Comparison of ENCODE assay signal across 1 cellular context in genomic region chr2:165953655-165954606, GRCh38.
A peak's percentile ranks its signal among the peaks of the same experiment; 100 is the strongest.
TF ChIP-seq lines count a peak whose summit lies in the region.

Gene TTC21B, minus strand, starts transcription at chr2:165953776. Its CDS starts 71 bp downstream, at chr2:165953705.

TF ChIP-seq in HepG2, 621 proteins besides CTCF, POLR2A, EP300 and RAD21 (continued from another document and continues in another):
- TF ChIP-seq, protein P1, sequence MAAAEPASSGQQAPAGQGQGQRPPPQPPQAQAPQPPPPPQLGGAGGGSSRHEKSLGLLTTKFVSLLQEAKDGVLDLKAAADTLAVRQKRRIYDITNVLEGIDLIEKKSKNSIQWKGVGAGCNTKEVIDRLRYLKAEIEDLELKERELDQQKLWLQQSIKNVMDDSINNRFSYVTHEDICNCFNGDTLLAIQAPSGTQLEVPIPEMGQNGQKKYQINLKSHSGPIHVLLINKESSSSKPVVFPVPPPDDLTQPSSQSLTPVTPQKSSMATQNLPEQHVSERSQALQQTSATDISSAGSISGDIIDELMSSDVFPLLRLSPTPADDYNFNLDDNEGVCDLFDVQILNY (CRISPR knock-in tag; conservative IDR thresholded peaks at IDR 0.05): peak; percentile 96
- TF ChIP-seq MTERF4 (CRISPR knock-in tag; IDR thresholded peaks at IDR 0.05): no peak; the same call in 1 of the 2 replicates
- TF ChIP-seq, protein P2, sequence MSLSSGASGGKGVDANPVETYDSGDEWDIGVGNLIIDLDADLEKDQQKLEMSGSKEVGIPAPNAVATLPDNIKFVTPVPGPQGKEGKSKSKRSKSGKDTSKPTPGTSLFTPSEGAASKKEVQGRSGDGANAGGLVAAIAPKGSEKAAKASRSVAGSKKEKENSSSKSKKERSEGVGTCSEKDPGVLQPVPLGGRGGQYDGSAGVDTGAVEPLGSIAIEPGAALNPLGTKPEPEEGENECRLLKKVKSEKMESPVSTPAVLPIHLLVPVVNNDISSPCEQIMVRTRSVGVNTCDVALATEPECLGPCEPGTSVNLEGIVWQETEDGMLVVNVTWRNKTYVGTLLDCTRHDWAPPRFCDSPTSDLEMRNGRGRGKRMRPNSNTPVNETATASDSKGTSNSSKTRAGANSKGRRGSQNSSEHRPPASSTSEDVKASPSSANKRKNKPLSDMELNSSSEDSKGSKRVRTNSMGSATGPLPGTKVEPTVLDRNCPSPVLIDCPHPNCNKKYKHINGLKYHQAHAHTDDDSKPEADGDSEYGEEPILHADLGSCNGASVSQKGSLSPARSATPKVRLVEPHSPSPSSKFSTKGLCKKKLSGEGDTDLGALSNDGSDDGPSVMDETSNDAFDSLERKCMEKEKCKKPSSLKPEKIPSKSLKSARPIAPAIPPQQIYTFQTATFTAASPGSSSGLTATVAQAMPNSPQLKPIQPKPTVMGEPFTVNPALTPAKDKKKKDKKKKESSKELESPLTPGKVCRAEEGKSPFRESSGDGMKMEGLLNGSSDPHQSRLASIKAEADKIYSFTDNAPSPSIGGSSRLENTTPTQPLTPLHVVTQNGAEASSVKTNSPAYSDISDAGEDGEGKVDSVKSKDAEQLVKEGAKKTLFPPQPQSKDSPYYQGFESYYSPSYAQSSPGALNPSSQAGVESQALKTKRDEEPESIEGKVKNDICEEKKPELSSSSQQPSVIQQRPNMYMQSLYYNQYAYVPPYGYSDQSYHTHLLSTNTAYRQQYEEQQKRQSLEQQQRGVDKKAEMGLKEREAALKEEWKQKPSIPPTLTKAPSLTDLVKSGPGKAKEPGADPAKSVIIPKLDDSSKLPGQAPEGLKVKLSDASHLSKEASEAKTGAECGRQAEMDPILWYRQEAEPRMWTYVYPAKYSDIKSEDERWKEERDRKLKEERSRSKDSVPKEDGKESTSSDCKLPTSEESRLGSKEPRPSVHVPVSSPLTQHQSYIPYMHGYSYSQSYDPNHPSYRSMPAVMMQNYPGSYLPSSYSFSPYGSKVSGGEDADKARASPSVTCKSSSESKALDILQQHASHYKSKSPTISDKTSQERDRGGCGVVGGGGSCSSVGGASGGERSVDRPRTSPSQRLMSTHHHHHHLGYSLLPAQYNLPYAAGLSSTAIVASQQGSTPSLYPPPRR (CRISPR knock-in tag; IDR thresholded peaks at IDR 0.05; ENCODE audit: borderline replicate concordance): peak; percentile 78
- TF ChIP-seq, protein P3, sequence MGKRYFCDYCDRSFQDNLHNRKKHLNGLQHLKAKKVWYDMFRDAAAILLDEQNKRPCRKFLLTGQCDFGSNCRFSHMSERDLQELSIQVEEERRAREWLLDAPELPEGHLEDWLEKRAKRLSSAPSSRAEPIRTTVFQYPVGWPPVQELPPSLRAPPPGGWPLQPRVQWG (CRISPR knock-in tag; IDR thresholded peaks at IDR 0.05; ENCODE audit: borderline replicate concordance, low read depth): no peak
- TF ChIP-seq AKAP8 (CRISPR knock-in tag; IDR thresholded peaks at IDR 0.05): peak; percentile 81
- TF ChIP-seq SMAD1 (CRISPR knock-in tag; IDR thresholded peaks at IDR 0.05; ENCODE audit: borderline replicate concordance, low read depth): peak; percentile 92
- TF ChIP-seq, protein P4, sequence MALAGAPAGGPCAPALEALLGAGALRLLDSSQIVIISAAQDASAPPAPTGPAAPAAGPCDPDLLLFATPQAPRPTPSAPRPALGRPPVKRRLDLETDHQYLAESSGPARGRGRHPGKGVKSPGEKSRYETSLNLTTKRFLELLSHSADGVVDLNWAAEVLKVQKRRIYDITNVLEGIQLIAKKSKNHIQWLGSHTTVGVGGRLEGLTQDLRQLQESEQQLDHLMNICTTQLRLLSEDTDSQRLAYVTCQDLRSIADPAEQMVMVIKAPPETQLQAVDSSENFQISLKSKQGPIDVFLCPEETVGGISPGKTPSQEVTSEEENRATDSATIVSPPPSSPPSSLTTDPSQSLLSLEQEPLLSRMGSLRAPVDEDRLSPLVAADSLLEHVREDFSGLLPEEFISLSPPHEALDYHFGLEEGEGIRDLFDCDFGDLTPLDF (CRISPR knock-in tag; IDR thresholded peaks at IDR 0.05): peak; percentile 94
- no peak for TF ChIP-seq ZNF678 (CRISPR knock-in tag; IDR thresholded peaks at IDR 0.05)
- peak; percentile 74 for TF ChIP-seq HMGXB3 (CRISPR knock-in tag; IDR thresholded peaks at IDR 0.05; ENCODE audit: borderline replicate concordance)
- no peak for TF ChIP-seq PAX8 (CRISPR knock-in tag; IDR thresholded peaks at IDR 0.05; ENCODE audit: borderline replicate concordance)
- TF ChIP-seq HOXA9 (CRISPR knock-in tag; IDR thresholded peaks at IDR 0.05; ENCODE audit: borderline replicate concordance): peak; percentile 37; the same call in 1 of the 2 replicates
- TF ChIP-seq ZFY (CRISPR knock-in tag; IDR thresholded peaks at IDR 0.05): peak; percentile 94
- TF ChIP-seq, protein P5, sequence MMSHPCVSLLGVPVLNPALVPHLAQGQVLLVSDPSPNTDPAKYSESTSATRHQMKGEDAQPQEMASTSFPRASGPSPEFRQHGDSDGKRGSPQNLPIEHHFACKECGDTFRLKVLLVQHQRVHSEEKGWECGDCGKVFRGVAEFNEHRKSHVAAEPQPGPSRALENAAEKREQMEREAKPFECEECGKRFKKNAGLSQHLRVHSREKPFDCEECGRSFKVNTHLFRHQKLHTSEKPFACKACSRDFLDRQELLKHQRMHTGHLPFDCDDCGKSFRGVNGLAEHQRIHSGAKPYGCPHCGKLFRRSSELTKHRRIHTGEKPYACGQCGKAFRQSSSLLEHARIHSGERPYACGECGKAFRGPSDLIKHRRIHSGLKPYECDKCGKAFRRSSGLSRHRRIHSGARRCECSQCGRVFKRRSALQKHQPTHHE (CRISPR knock-in tag; IDR thresholded peaks at IDR 0.05; ENCODE audit: borderline replicate concordance): no peak; the same call in 1 of the 2 replicates
- no peak for TF ChIP-seq ZBTB1 (CRISPR knock-in tag; IDR thresholded peaks at IDR 0.05; ENCODE audit: borderline replicate concordance)
- 0 out of 2 replicates have a peak, but pooled peaks have one; percentile 31 for TF ChIP-seq STAT5B (CRISPR knock-in tag; IDR thresholded peaks at IDR 0.05)
- TF ChIP-seq, protein P6, sequence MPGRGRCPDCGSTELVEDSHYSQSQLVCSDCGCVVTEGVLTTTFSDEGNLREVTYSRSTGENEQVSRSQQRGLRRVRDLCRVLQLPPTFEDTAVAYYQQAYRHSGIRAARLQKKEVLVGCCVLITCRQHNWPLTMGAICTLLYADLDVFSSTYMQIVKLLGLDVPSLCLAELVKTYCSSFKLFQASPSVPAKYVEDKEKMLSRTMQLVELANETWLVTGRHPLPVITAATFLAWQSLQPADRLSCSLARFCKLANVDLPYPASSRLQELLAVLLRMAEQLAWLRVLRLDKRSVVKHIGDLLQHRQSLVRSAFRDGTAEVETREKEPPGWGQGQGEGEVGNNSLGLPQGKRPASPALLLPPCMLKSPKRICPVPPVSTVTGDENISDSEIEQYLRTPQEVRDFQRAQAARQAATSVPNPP (CRISPR knock-in tag; IDR thresholded peaks at IDR 0.05): peak; percentile 93
- peak; percentile 28; the same call in 1 of the 2 replicates for TF ChIP-seq ETV6 (CRISPR knock-in tag; conservative IDR thresholded peaks at IDR 0.05)
- no peak for TF ChIP-seq ZNF207 (IDR thresholded peaks at IDR 0.05; ENCODE audit: borderline replicate concordance)
- TF ChIP-seq ZIK1 (CRISPR knock-in tag; IDR thresholded peaks at IDR 0.05; ENCODE audit: borderline replicate concordance, low read depth): peak; percentile 77; the same call in 1 of the 2 replicates
- TF ChIP-seq, protein P7, sequence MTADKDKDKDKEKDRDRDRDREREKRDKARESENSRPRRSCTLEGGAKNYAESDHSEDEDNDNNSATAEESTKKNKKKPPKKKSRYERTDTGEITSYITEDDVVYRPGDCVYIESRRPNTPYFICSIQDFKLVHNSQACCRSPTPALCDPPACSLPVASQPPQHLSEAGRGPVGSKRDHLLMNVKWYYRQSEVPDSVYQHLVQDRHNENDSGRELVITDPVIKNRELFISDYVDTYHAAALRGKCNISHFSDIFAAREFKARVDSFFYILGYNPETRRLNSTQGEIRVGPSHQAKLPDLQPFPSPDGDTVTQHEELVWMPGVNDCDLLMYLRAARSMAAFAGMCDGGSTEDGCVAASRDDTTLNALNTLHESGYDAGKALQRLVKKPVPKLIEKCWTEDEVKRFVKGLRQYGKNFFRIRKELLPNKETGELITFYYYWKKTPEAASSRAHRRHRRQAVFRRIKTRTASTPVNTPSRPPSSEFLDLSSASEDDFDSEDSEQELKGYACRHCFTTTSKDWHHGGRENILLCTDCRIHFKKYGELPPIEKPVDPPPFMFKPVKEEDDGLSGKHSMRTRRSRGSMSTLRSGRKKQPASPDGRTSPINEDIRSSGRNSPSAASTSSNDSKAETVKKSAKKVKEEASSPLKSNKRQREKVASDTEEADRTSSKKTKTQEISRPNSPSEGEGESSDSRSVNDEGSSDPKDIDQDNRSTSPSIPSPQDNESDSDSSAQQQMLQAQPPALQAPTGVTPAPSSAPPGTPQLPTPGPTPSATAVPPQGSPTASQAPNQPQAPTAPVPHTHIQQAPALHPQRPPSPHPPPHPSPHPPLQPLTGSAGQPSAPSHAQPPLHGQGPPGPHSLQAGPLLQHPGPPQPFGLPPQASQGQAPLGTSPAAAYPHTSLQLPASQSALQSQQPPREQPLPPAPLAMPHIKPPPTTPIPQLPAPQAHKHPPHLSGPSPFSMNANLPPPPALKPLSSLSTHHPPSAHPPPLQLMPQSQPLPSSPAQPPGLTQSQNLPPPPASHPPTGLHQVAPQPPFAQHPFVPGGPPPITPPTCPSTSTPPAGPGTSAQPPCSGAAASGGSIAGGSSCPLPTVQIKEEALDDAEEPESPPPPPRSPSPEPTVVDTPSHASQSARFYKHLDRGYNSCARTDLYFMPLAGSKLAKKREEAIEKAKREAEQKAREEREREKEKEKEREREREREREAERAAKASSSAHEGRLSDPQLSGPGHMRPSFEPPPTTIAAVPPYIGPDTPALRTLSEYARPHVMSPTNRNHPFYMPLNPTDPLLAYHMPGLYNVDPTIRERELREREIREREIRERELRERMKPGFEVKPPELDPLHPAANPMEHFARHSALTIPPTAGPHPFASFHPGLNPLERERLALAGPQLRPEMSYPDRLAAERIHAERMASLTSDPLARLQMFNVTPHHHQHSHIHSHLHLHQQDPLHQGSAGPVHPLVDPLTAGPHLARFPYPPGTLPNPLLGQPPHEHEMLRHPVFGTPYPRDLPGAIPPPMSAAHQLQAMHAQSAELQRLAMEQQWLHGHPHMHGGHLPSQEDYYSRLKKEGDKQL (CRISPR knock-in tag; IDR thresholded peaks at IDR 0.05; ENCODE audit: low read depth): no peak
- TF ChIP-seq ZNF790 (CRISPR knock-in tag; IDR thresholded peaks at IDR 0.05; ENCODE audit: borderline replicate concordance): peak; percentile 96
- TF ChIP-seq, protein P8, sequence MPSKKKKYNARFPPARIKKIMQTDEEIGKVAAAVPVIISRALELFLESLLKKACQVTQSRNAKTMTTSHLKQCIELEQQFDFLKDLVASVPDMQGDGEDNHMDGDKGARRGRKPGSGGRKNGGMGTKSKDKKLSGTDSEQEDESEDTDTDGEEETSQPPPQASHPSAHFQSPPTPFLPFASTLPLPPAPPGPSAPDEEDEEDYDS (CRISPR knock-in tag; IDR thresholded peaks at IDR 0.05): peak; percentile 82
- no peak for TF ChIP-seq REL (CRISPR knock-in tag; conservative IDR thresholded peaks at IDR 0.05)
- peak; percentile 95 for TF ChIP-seq NFKB2 (CRISPR knock-in tag; IDR thresholded peaks at IDR 0.05; ENCODE audit: borderline replicate concordance)
- TF ChIP-seq ZNF749 (CRISPR knock-in tag; IDR thresholded peaks at IDR 0.05; ENCODE audit: borderline replicate concordance): no peak
- TF ChIP-seq NFIC (IDR thresholded peaks at IDR 0.05; ENCODE audit: low read length): no peak; the same call in 1 of the 2 replicates
- peak; percentile 75 for TF ChIP-seq SMAD3 (CRISPR knock-in tag; IDR thresholded peaks at IDR 0.05)
- peak; percentile 73; the same call in 1 of the 2 replicates for TF ChIP-seq SP5 (CRISPR knock-in tag; IDR thresholded peaks at IDR 0.05; ENCODE audit: borderline replicate concordance, low read depth)
- TF ChIP-seq JUNB (CRISPR knock-in tag; IDR thresholded peaks at IDR 0.05; ENCODE audit: borderline replicate concordance): no peak
- TF ChIP-seq MYNN (CRISPR knock-in tag; IDR thresholded peaks at IDR 0.05; ENCODE audit: low read depth): no peak
- peak; percentile 81 for TF ChIP-seq THAP11 (CRISPR knock-in tag; IDR thresholded peaks at IDR 0.05)
- TF ChIP-seq SNAPC2 (CRISPR knock-in tag; IDR thresholded peaks at IDR 0.05): peak; percentile 49; the same call in 1 of the 2 replicates
- TF ChIP-seq SSRP1 (CRISPR knock-in tag; IDR thresholded peaks at IDR 0.05): 0 out of 2 replicates have a peak, but pooled peaks have one; percentile 59
- 0 out of 2 replicates have a peak, but pooled peaks have one; percentile 11 for TF ChIP-seq ZNF12 (CRISPR knock-in tag; IDR thresholded peaks at IDR 0.05)
- TF ChIP-seq NR3C1 (CRISPR knock-in tag; IDR thresholded peaks at IDR 0.05): no peak
- no peak for TF ChIP-seq FOXA3 (CRISPR knock-in tag; IDR thresholded peaks at IDR 0.05)
- TF ChIP-seq THYN1 (CRISPR knock-in tag; IDR thresholded peaks at IDR 0.05; ENCODE audit: borderline replicate concordance, low read depth): no peak
- TF ChIP-seq PRMT3 (CRISPR knock-in tag; IDR thresholded peaks at IDR 0.05; ENCODE audit: borderline replicate concordance, low read depth): peak; percentile 93
